25 cellular contexts compared by ENCODE assay signal in the genomic region with DNA sequence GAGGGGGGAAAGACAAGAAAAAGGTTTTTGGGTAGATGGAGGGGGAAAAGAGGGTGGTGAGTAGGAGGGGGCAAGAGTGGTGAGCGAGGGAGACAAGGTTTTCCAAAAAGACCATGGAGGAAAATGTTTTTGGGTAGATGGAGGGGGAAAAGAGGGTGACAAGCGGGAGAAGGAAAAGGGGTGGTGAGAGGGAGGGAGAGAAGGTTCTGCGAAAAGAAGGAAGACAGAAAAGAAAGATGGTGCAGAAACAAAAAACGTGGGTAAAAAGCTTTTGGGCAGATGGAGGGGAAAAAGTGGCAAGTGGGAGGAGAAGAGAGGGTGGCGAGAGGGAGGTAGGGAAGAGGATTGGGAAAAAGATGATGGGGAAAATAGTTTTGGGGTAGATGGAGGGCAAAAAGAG.
"Had no signal": no experiment of that assay in that cellular context is flagged by ENCODE, and none has a peak within 500 bp of the region (broad histone marks: within the 10 kb centered on the region; RNA-seq: fewer than 3 reads in every experiment).

No MANE protein-coding gene starts in this region.

- H3K36me3 ChIP-seq: left lung, lower lobe of right lung, neural progenitor cell, pancreas, prostate gland, suprapubic skin, thoracic aorta, tibial artery, uterus had no signal

- H3K27me3 ChIP-seq: neural progenitor cell had no signal

- H3K4me3 ChIP-seq: left lung, lower lobe of right lung, neural progenitor cell, pancreas, prostate gland, suprapubic skin, thoracic aorta, tibial artery, uterus had no signal

- DNase-seq: hippocampal formation; kidney glomerular epithelial cell; left cardiac atrium; left lung; lower lobe of right lung; mammary epithelial cell; mesenchymal stem cell; naive B cell; natural killer cell; nephron progenitor cell; pancreas; posterior cingulate gyrus; retina; right cardiac atrium; stimulated activated CD4-positive, alpha-beta T cell treated with anti-CD3 and anti-CD28 coated beads, Interleukin-4, amount 100 ng/mL, for 24 hours; stimulated activated naive CD4-positive, alpha-beta T cell; tibial artery; trophoblast cell; uterus had no signal

- H3K36me3 Mint-ChIP-seq: neural progenitor cell; stimulated activated effector memory CD8-positive, alpha-beta T cell treated with anti-CD3 and anti-CD28 coated beads, Interleukin-12 subunit alpha, Interleukin-12 subunit beta, amount 100 ng/mL, for 72 hours had no signal

- H3K4me3 Mint-ChIP-seq: naive B cell; natural killer cell; nephron progenitor cell; neural progenitor cell; stimulated activated effector memory CD8-positive, alpha-beta T cell treated with anti-CD3 and anti-CD28 coated beads, Interleukin-12 subunit alpha, Interleukin-12 subunit beta, amount 100 ng/mL, for 72 hours; stimulated activated naive CD8-positive, alpha-beta T cell treated with anti-CD3 and anti-CD28 coated beads, Interleukin-15, Interleukin-2, amounts not matched to agents 100 ng/mL and 50 ng/mL, for 24 hours had no signal

- H3K4me1 Mint-ChIP-seq: naive B cell; nephron progenitor cell; neural progenitor cell; stimulated activated effector memory CD8-positive, alpha-beta T cell treated with anti-CD3 and anti-CD28 coated beads, Interleukin-12 subunit alpha, Interleukin-12 subunit beta, amount 100 ng/mL, for 72 hours had no signal

- H3K27ac Mint-ChIP-seq: naive B cell; natural killer cell; nephron progenitor cell; neural progenitor cell; stimulated activated effector memory CD8-positive, alpha-beta T cell treated with anti-CD3 and anti-CD28 coated beads, Interleukin-12 subunit alpha, Interleukin-12 subunit beta, amount 100 ng/mL, for 72 hours; stimulated activated naive CD8-positive, alpha-beta T cell treated with anti-CD3 and anti-CD28 coated beads, Interleukin-15, Interleukin-2, amounts not matched to agents 100 ng/mL and 50 ng/mL, for 24 hours had no signal

- H3K4me1 ChIP-seq: left lung, lower lobe of right lung, neural progenitor cell, pancreas, prostate gland, suprapubic skin, tibial artery, uterus had no signal

- H3K27ac ChIP-seq: left lung, lower lobe of right lung, neural progenitor cell, pancreas, prostate gland, suprapubic skin, thoracic aorta, tibial artery, uterus had no signal

- H3K9me3 ChIP-seq: left lung, lower lobe of right lung, pancreas, prostate gland, suprapubic skin, thoracic aorta, tibial artery, uterus had no signal

- H3K9me3 Mint-ChIP-seq: stimulated activated naive CD8-positive, alpha-beta T cell treated with anti-CD3 and anti-CD28 coated beads, Interleukin-15, Interleukin-2, amounts not matched to agents 100 ng/mL and 50 ng/mL, for 24 hours had no signal
